In genomic region chrX:10157545-10157944, GRCh38 we compare ENCODE assay signal across 11 cellular contexts. TPM values are rescaled to one million over a fixed set of nuclear protein-coding genes. Genes with fewer than 3 reads are reported as not detected.
A peak's percentile ranks its signal among the peaks of the same experiment; 100 is the strongest.
DNase-seq lines count a peak whose midpoint lies in the region; ATAC-seq, FAIRE-seq and TF ChIP-seq lines count a peak whose summit lies in the region.
"Had no signal": no experiment of that assay in that cellular context is flagged by ENCODE, and none has a peak within 500 bp of the region (broad histone marks: within the 10 kb centered on the region; RNA-seq: fewer than 3 reads in every experiment).

No MANE protein-coding gene starts in this region.

- peaks cover 0 to 8% of the 10 kb centered on the region in 2 donors for H3K4me1 ChIP-seq in left lung
- peaks cover 0 to 8% of the 10 kb centered on the region in 2 donors for H3K4me1 ChIP-seq in thyroid gland
- H3K4me1 ChIP-seq in ascending aorta, result peaks cover 0 to 3% of the 10 kb centered on the region in 2 donors

- 41 to 45% methylated on average over 3 of the region's 3 CpGs for WGBS in thyroid gland, 2 donors

- H3K36me3 ChIP-seq in bronchial epithelial cell (ENCODE audit: control insufficient read depth, insufficient read depth, low read length) (no peaks in the 10 kb centered on the region), left lung (no peaks in the 10 kb centered on the region), thyroid gland (no peaks in the 10 kb centered on the region), ascending aorta (no peaks in the 10 kb centered on the region)

- H3K27ac ChIP-seq in left lung, result peak overlapping the region; percentile 64 to 72
- peak overlapping the region; percentile 66 to 90 (median 73) for H3K27ac ChIP-seq in thyroid gland
- H3K27ac ChIP-seq in ascending aorta, result peak overlapping the region in 1 of 2 donors; percentile 50

- H3K9me3 ChIP-seq in left lung (no peaks in the 10 kb centered on the region), thyroid gland (no peaks in the 10 kb centered on the region), ascending aorta (no peaks in the 10 kb centered on the region)

- peak; percentile 14 for ATAC-seq in left lung
- no peak for ATAC-seq in HG02938 (IDR thresholded peaks at IDR 0.05; ENCODE audit: unreplicated experiment)

- H3K4me3 ChIP-seq in bronchial epithelial cell (ENCODE audit: low read depth, low read length) (no peak overlapping the region), left lung (peak overlapping the region; percentile 17 to 29), thyroid gland (replicated peaks in 1 of 3) (peak overlapping the region in 1 of 3 donors; percentile 17), ascending aorta (peak overlapping the region in 1 of 2 donors; percentile 59)

- TF ChIP-seq POLR2A in thyroid gland (IDR thresholded peaks at IDR 0.05) (no peak), GM12891 (IDR thresholded peaks at IDR 0.05; ENCODE audit: low read depth, low read length) (no peak)

- FAIRE-seq in bronchial epithelial cell (lab: Jason Lieb, UNC), result no peak
- no peak for FAIRE-seq in GM12891 (lab: Jason Lieb, UNC)
- FAIRE-seq: A204.1 had no signal

- DNase-seq in NCI-H345 treated with DMSO at 0.1 percent for 48 hours (lab: John Stamatoyannopoulos, UW; ENCODE audit: unreplicated experiment), result peak; percentile 3
- DNase-seq in NCI-H345 (lab: John Stamatoyannopoulos, UW), result no peak
- DNase-seq in bronchial epithelial cell (ENCODE audit: low read depth), result peak; percentile 54
- no peak for DNase-seq in left lung
- no peak for DNase-seq in thyroid gland
- no peak for DNase-seq in ascending aorta (ENCODE audit: low spot score in 2 of 2)
- DNase-seq in GM12891 (ENCODE audit: insufficient read length, low spot score), result no peak
- DNase-seq: NCI-H2029; stimulated activated naive CD8-positive, alpha-beta T cell treated with anti-CD3 and anti-CD28 coated beads, Interleukin-15, amount 100 ng/mL, for 72 hours had no signal

- H3K27me3 ChIP-seq in bronchial epithelial cell (ENCODE audit: control insufficient read depth, insufficient read depth, low read length) (no peaks in the 10 kb centered on the region), left lung (peaks cover 3 to 10% of the 10 kb centered on the region in 2 donors), thyroid gland (peaks cover 5% of the 10 kb centered on the region), ascending aorta (no peaks in the 10 kb centered on the region)

- intact Hi-C loops in left lung (cut with DNase I) (no loop called here), thyroid gland (cut with DNase I) (no loop called here), ascending aorta (cut with DNase I) (no loop called here)

- no peak for TF ChIP-seq CTCF in bronchial epithelial cell (IDR thresholded peaks at IDR 0.05; ENCODE audit: insufficient read depth, low read length, severe bottlenecking)
- TF ChIP-seq CTCF in left lung (IDR thresholded peaks at IDR 0.05), result no peak
- TF ChIP-seq CTCF in thyroid gland (IDR thresholded peaks at IDR 0.05), result no peak
- no peak for TF ChIP-seq CTCF in ascending aorta (IDR thresholded peaks at IDR 0.05)

TF ChIP-seq in GM12891, 5 proteins besides CTCF, POLR2A, EP300 and RAD21:
- TF ChIP-seq POU2F2 (IDR thresholded peaks at IDR 0.05; ENCODE audit: low read depth, low read length), result no peak
- no peak for TF ChIP-seq PAX5 (IDR thresholded peaks at IDR 0.05; ENCODE audit: insufficient read depth, low read length, severe bottlenecking)
- no peak for TF ChIP-seq SPI1 (IDR thresholded peaks at IDR 0.05; ENCODE audit: low read depth, low read length)

RNA-seq across cellular contexts. Expression of gene CLCN4, which starts 0.8 kb away (rescaled TPM):
- total RNA-seq in bronchial epithelial cell, result 1.3 and 2.4 TPM in 2 replicates
- total RNA-seq in left lung, result 10 to 100 TPM in 1 of 2 donors, 1 to 10 TPM in 1; 7.8 to 11.8 TPM
- 10 to 100 TPM in 3 of 4 donors, 1 to 10 TPM in 1; 7.1 to 19.1 (median 15.9) TPM for total RNA-seq in thyroid gland
- 4.4 TPM for total RNA-seq in ascending aorta
- polyA plus RNA-seq in GM12891 (2012; ENCODE audit: low read depth, missing spikeins), result 3.9 TPM

Comparison
In these comparisons a context has a peak if more than half of its experiments do, and no peak if none do; other contexts are left out.
1. DNase-seq: peak in NCI-H345 treated with DMSO at 0.1 percent for 48 hours (single experiment) and bronchial epithelial cell (single experiment); none in NCI-H345 (single experiment), left lung (0 of 2), thyroid gland (0 of 2), ascending aorta (0 of 2) and GM12891 (single experiment).